ENCODE assay signal across 12 cellular contexts in genomic region chr13:23753523-23753922, GRCh38.
A peak's percentile ranks its signal among the peaks of the same experiment; 100 is the strongest.
DNase-seq lines count a peak whose midpoint lies in the region; ATAC-seq and TF ChIP-seq lines count a peak whose summit lies in the region.
"Had no signal": no experiment of that assay in that cellular context is flagged by ENCODE, and none has a peak within 500 bp of the region (broad histone marks: within the 10 kb centered on the region; RNA-seq: fewer than 3 reads in every experiment).

No MANE protein-coding gene starts in this region.

- TF ChIP-seq CTCF in Peyer's patch (IDR thresholded peaks at IDR 0.05) = no peak
- no peak for TF ChIP-seq CTCF in psoas muscle (IDR thresholded peaks at IDR 0.05)

- 70 to 82% (median 76%) methylated on average over 1 of the region's 1 CpG for WGBS in psoas muscle, 3 donors

- H3K27ac ChIP-seq in Peyer's patch (no peak overlapping the region), psoas muscle (no peak overlapping the region)
- H3K27ac ChIP-seq: thyroid gland had no signal

- H3K36me3 ChIP-seq in adipocyte (ENCODE audit: control insufficient read depth, insufficient read depth, low read length, severe bottlenecking) (peaks cover 4% of the 10 kb centered on the region), Peyer's patch (no peaks in the 10 kb centered on the region), psoas muscle (ENCODE audit: insufficient read depth in 1 of 2, low read depth in 1 of 2) (peaks cover 0 to 6% of the 10 kb centered on the region in 2 donors)
- H3K36me3 ChIP-seq: thyroid gland had no signal

- H3K4me3 ChIP-seq in adipocyte (ENCODE audit: low read length) (no peak overlapping the region), Peyer's patch (no peak overlapping the region), psoas muscle (no peak overlapping the region)
- H3K4me3 ChIP-seq: thyroid gland had no signal

- no peaks in the 10 kb centered on the region for H3K9me3 ChIP-seq in adipocyte (ENCODE audit: control insufficient read depth, low read length)
- H3K9me3 ChIP-seq in Peyer's patch = no peaks in the 10 kb centered on the region
- no peaks in the 10 kb centered on the region for H3K9me3 ChIP-seq in psoas muscle
- H3K9me3 ChIP-seq: thyroid gland had no signal

- H3K27me3 ChIP-seq in adipocyte (replicated peaks; ENCODE audit: control insufficient read depth, insufficient read depth, low read length) (no peaks in the 10 kb centered on the region), Peyer's patch (no peaks in the 10 kb centered on the region), psoas muscle (ENCODE audit: insufficient read depth in 3 of 3, low read length in 2 of 3) (no peaks in the 10 kb centered on the region)
- H3K27me3 ChIP-seq: thyroid gland had no signal

- no peak for TF ChIP-seq POLR2A in Peyer's patch (IDR thresholded peaks at IDR 0.05)

- H3K4me1 ChIP-seq in adipocyte (ENCODE audit: control insufficient read depth, insufficient read depth, low read length) (peaks cover 29% of the 10 kb centered on the region), Peyer's patch (no peaks in the 10 kb centered on the region), psoas muscle (no peaks in the 10 kb centered on the region)

- DNase-seq in NCI-H82 (lab: John Stamatoyannopoulos, UW) = peak; percentile 12
- no peak for DNase-seq in NCI-H82 treated with DMSO at 0.1 percent for 48 hours (lab: John Stamatoyannopoulos, UW; ENCODE audit: unreplicated experiment)
- DNase-seq in adipocyte (ENCODE audit: low read depth) = peak; percentile 65
- DNase-seq in foreskin melanocyte = peak; percentile 17
- peak; percentile 25 for DNase-seq in stromal cell of bone marrow (ENCODE audit: low read depth)
- DNase-seq in Peyer's patch = no peak
- DNase-seq in psoas muscle = no peak
- DNase-seq: activated CD8-positive, alpha-beta memory T cell treated with anti-CD3 and anti-CD28 coated beads, Interleukin-2, amount 50 U/mL, for 48 hours; NCI-H345; nucleus accumbens; thyroid gland had no signal

- H3K9ac ChIP-seq in adipocyte (ENCODE audit: low read length) = no peak overlapping the region

- intact Hi-C loops in psoas muscle (cut with DNase I) = no loop called here

- ATAC-seq in GM19035 (IDR thresholded peaks at IDR 0.05; ENCODE audit: unreplicated experiment) = no peak
- no peak for ATAC-seq in psoas muscle

Comparison
In these comparisons a context has a peak if more than half of its experiments do, and no peak if none do; other contexts are left out.
1. DNase-seq: peak in NCI-H82 (single experiment), adipocyte (single experiment), foreskin melanocyte (single experiment) and stromal cell of bone marrow (single experiment); none in NCI-H82 treated with DMSO at 0.1 percent for 48 hours (single experiment), Peyer's patch (0 of 3) and psoas muscle (0 of 2).